Comparison of ENCODE assay signal across 7 cellular contexts in the genomic region with DNA sequence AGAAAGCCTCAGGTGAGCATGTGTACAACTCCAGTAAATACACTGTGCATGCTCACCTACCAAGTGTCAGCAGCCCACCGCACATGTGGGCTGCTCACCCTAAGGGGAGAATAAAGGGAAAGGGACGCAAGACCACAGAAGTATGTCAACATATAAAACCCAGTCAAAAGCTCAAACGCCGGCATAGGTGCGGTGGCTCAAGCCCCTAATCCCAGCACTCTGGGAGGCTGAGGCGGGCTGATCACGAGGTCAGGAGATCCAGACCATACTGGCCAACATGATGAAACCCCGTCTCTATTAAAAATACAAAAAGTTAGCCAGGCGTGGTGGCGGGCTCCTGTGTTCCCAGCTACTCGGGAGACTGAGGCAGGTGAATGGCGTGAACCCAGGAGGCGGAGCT.
"Had no signal": no experiment of that assay in that cellular context is flagged by ENCODE, and none has a peak within 500 bp of the region (broad histone marks: within the 10 kb centered on the region; RNA-seq: fewer than 3 reads in every experiment).

No MANE protein-coding gene starts in this region.

- H3K36me3 Mint-ChIP-seq: IgD-negative memory B cell had no signal

- H3K27me3 Mint-ChIP-seq: IgD-negative memory B cell had no signal

- DNase-seq: IMR-90, KBM-7 had no signal

- H3K4me3 Mint-ChIP-seq: IgD-negative memory B cell had no signal

- ATAC-seq: HepG2, K562 had no signal

- H3K4me3 ChIP-seq: K562 had no signal

- H3K27ac ChIP-seq: HL-60 had no signal

- FAIRE-seq: HepG2, HTR-8/SVneo, K562 had no signal

- H3K27ac Mint-ChIP-seq: IgD-negative memory B cell had no signal
